In genomic region chr17:75688209-75688771, GRCh38 we compare ENCODE assay signal across 9 cellular contexts. TPM values are rescaled to one million over a fixed set of nuclear protein-coding genes. Genes with fewer than 3 reads are reported as not detected.
DNase-seq lines count a peak whose midpoint lies in the region; ATAC-seq and TF ChIP-seq lines count a peak whose summit lies in the region.
"Had no signal": no experiment of that assay in that cellular context is flagged by ENCODE, and none has a peak within 500 bp of the region (broad histone marks: within the 10 kb centered on the region; RNA-seq: fewer than 3 reads in every experiment).

No MANE protein-coding gene starts in this region.

- no peak for TF ChIP-seq CTCF in thoracic aorta (IDR thresholded peaks at IDR 0.05)

- no peaks in the 10 kb centered on the region for H3K9me3 ChIP-seq in thoracic aorta
- H3K9me3 ChIP-seq: SK-N-SH had no signal

- H3K27me3 Mint-ChIP-seq in activated naive CD8-positive, alpha-beta T cell, result no peaks in the 10 kb centered on the region

- H3K4me3 ChIP-seq in thoracic aorta, result no peak overlapping the region

- DNase-seq in activated T-cell treated with anti-CD3 and anti-CD28 coated beads for 48 hours (ENCODE audit: low read depth) (peak; percentile 6), activated T-cell treated with anti-CD3 and anti-CD28 coated beads for 4 hours (no peak), thoracic aorta (ENCODE audit: low spot score) (no peak), NCI-H1105 (lab: John Stamatoyannopoulos, UW) (no peak), HCEC 1CT (no peak), RPMI8226 (no peak)
- DNase-seq: SK-N-SH had no signal

- ATAC-seq in thoracic aorta (ENCODE audit: insufficient number of reproducible peaks, low FRiP score, low read depth), result no peak

- H3K4me1 Mint-ChIP-seq in activated naive CD8-positive, alpha-beta T cell (ENCODE audit: low read depth), result peaks cover 65% of the 10 kb centered on the region

- H3K27me3 ChIP-seq in layer of hippocampus (ENCODE audit: control insufficient read depth, insufficient read depth, low read length) (no peaks in the 10 kb centered on the region), thoracic aorta (replicated peaks; ENCODE audit: insufficient read depth) (no peaks in the 10 kb centered on the region)

- H3K36me3 ChIP-seq in thoracic aorta, result peaks cover 5% of the 10 kb centered on the region

- peaks cover 3% of the 10 kb centered on the region for H3K36me3 Mint-ChIP-seq in activated naive CD8-positive, alpha-beta T cell

- H3K27ac Mint-ChIP-seq in activated naive CD8-positive, alpha-beta T cell, result peak overlapping the region; percentile 87

- no peaks in the 10 kb centered on the region for H3K9me3 Mint-ChIP-seq in activated naive CD8-positive, alpha-beta T cell (ENCODE audit: low read depth)

- H3K4me1 ChIP-seq in thoracic aorta (ENCODE audit: control insufficient read depth in 1 of 2, low read depth in 2 of 2), result peaks cover 3 to 15% of the 10 kb centered on the region in 2 donors

- H3K4me3 Mint-ChIP-seq in activated naive CD8-positive, alpha-beta T cell, result no peak overlapping the region

- H3K27ac ChIP-seq in layer of hippocampus (ENCODE audit: low read depth, low read length) (peak overlapping the region; percentile 85), thoracic aorta (peak overlapping the region; percentile 1 to 39)

RNA-seq across cellular contexts. Expression of gene SAP30BP, which starts 21.2 kb away (rescaled TPM):
- 10 to 100 TPM; 65.1 to 70.4 TPM for total RNA-seq in thoracic aorta

RNA-seq across cellular contexts. Expression of gene RECQL5, which starts 21.3 kb away (rescaled TPM):
- 10 to 100 TPM; 12.6 to 29.9 TPM for total RNA-seq in thoracic aorta

RNA-seq across cellular contexts. Expression of gene ITGB4, which starts 33.0 kb away (rescaled TPM):
- total RNA-seq in thoracic aorta, result 10 to 100 TPM; 11.6 to 21.1 TPM

RNA-seq across cellular contexts. Expression of gene SMIM5, which starts 55.1 kb away (rescaled TPM):
- under 1 TPM; 0.27 to 0.28 TPM for total RNA-seq in thoracic aorta
